8 cellular contexts compared by ENCODE assay signal in genomic region chr15:63348392-63348791, GRCh38. TPM values are rescaled to one million over a fixed set of nuclear protein-coding genes. Genes with fewer than 3 reads are reported as not detected.
DNase-seq lines count a peak whose midpoint lies in the region; ATAC-seq, FAIRE-seq and TF ChIP-seq lines count a peak whose summit lies in the region.

No MANE protein-coding gene starts in this region.

- FAIRE-seq in K562 (lab: Jason Lieb, UNC): no peak

- H3K9me1 ChIP-seq in K562 (ENCODE audit: control insufficient read depth, insufficient read depth, low read length): no peaks in the 10 kb centered on the region

- no peak for TF ChIP-seq CTCF in K562 (IDR thresholded peaks at IDR 0.05 in 2 of 3, conservative IDR thresholded peaks at IDR 0.05 in 1 of 3; ENCODE audit: insufficient read depth in 2 of 3, low read depth in 1 of 3, low read length in 3 of 3)

- H3K79me2 ChIP-seq in K562 (ENCODE audit: control insufficient read depth, insufficient read depth, low read length): no peaks in the 10 kb centered on the region

- in situ Hi-C loops in K562 (cut with MboI): no loop called here

- no peak overlapping the region for H2AFZ ChIP-seq in K562 (ENCODE audit: low read depth, low read length)

- no peak for TF ChIP-seq POLR2A in K562 (conservative IDR thresholded peaks at IDR 0.05)

- no peak overlapping the region for H3K4me3 ChIP-seq in K562

- no peak for TF ChIP-seq RAD21 in K562 (CRISPR knock-in tag; conservative IDR thresholded peaks at IDR 0.05 in 1 of 2, IDR thresholded peaks at IDR 0.05 in 1 of 2)

- H3K9ac ChIP-seq in K562 (ENCODE audit: insufficient read depth in 1 of 2, low read depth in 2 of 2, low read length in 2 of 2): no peak overlapping the region

- no peaks in the 10 kb centered on the region for H3K36me3 ChIP-seq in K562 (ENCODE audit: control insufficient read depth, insufficient read depth, low read length)

- intact Hi-C loops in K562 (cut with micrococcal nuclease): no loop called here

- H3K4me3 Mint-ChIP-seq in T-cell: no peak overlapping the region

- ATAC-seq in K562: no peak
- no peak for ATAC-seq in T-cell (replicated peaks in 1 of 4)

- H3K4me2 ChIP-seq in K562 (ENCODE audit: insufficient read depth, low read length): no peak overlapping the region

- no peaks in the 10 kb centered on the region for H3K9me3 ChIP-seq in K562 (replicated peaks; ENCODE audit: control insufficient read depth, insufficient read depth, low read depth, low read length)

- TF ChIP-seq EP300 in K562 (IDR thresholded peaks at IDR 0.05; ENCODE audit: low read length): no peak

- CTCF ChIA-PET in K562 (lab: Yijun Ruan, JAX; ENCODE audit: low intra/inter-chr PET ratio): no interaction called here
- CTCF ChIA-PET in T-cell (lab: Charles Lee): no interaction called here

- no peak overlapping the region for H3K27ac ChIP-seq in K562 (ENCODE audit: extremely low read depth, low read depth, low read length)

- no peak overlapping the region for H3K27ac Mint-ChIP-seq in T-cell

- H3K4me1 ChIP-seq in K562 (replicated peaks in 1 of 2; ENCODE audit: control insufficient read depth in 2 of 2, insufficient read depth in 2 of 2, low read length in 2 of 2): peaks cover 11 to 16% of the 10 kb centered on the region in 2 experiments

- no peaks in the 10 kb centered on the region for H3K36me3 Mint-ChIP-seq in T-cell

- no peaks in the 10 kb centered on the region for H3K27me3 ChIP-seq in K562 (ENCODE audit: control insufficient read depth in 2 of 2, insufficient read depth in 2 of 2, low read length in 2 of 2)

- H3K4me1 Mint-ChIP-seq in T-cell: no peaks in the 10 kb centered on the region

- POLR2A ChIA-PET in K562 (lab: Yijun Ruan, JAX) (interaction anchor here (0.6 to 1.2 kb wide), 5 partner anchors 12 to 1114 kb away, joined by 3 to 5 read pairs (median 3); no protein-coding TSS in a partner anchor), T-cell (lab: Charles Lee) (no interaction called here)

- DNase-seq in A172 (ENCODE audit: low spot score) (peak; percentile 62), LHCN-M2 (ENCODE audit: low read depth) (peak; percentile 77), K562 (ENCODE audit: extremely low read depth in 1 of 4, low spot score in 3 of 4) (no peak), kidney glomerular epithelial cell (lab: John Stamatoyannopoulos, UW) (peak; percentile 70), ureter (ENCODE audit: low spot score) (peak; percentile 87), T-cell (no peak), islet precursor cell (no peak)
- no peak for DNase-seq in activated CD4-positive, alpha-beta T cell treated with anti-CD3 and anti-CD28 coated beads for 1 hour

- peaks cover 3 to 8% of the 10 kb centered on the region in 2 donors for H3K27me3 Mint-ChIP-seq in T-cell

- H3K9me3 Mint-ChIP-seq in T-cell: no peaks in the 10 kb centered on the region

- 47% methylated on average over 7 of the region's 7 CpGs for WGBS in K562 (ENCODE audit: insufficient coverage, low coverage, missing lambda C conversion rate)

- no TSS peak for BruUV-seq in K562 (replicated peaks; lab: Mats Ljungman, UMichigan)

- H4K20me1 ChIP-seq in K562 (replicated peaks; ENCODE audit: control insufficient read depth, insufficient read depth, low read length): no peaks in the 10 kb centered on the region

TF ChIP-seq in K562, 482 proteins besides CTCF, POLR2A, EP300 and RAD21:
- TF ChIP-seq ARID1B (IDR thresholded peaks at IDR 0.05) (no peak), ZNF75A (CRISPR knock-in tag; IDR thresholded peaks at IDR 0.05) (0 out of 2 replicates have a peak, but pooled peaks have one; percentile 61), REST (CRISPR knock-in tag; IDR thresholded peaks at IDR 0.05; ENCODE audit: low read depth) (no peak)

RNA-seq across cellular contexts. Expression of gene CA12, which starts 33.3 kb away (rescaled TPM):
- total RNA-seq in A172 (2014; rRNA removed; shearing (Covaris generic)): 0.45 and 1.3 TPM in 2 replicates
- 4.9 and 5.2 TPM in 2 replicates for total RNA-seq in LHCN-M2 (2014; rRNA removed)
- polyA plus RNA-seq in LHCN-M2 (2012): 0.84 TPM
- 0.25 and 0.33 TPM in 2 replicates for total RNA-seq in K562 (2011; cell fraction: chromatin; rRNA removed; ENCODE audit: low replicate concordance)
- not detected in 2 replicates for total RNA-seq in K562 (2011; cell fraction: nucleolus; rRNA removed)
- not detected in 2 replicates for total RNA-seq in K562 (2011; cell fraction: nucleoplasm; rRNA removed)
- 0.16 and 0.18 TPM in 2 replicates for total RNA-seq in K562 (2014; rRNA removed)
- 0.07 and 0.13 TPM in 2 replicates for total RNA-seq in K562 (2014; rRNA removed; fragmentation: Illumina TruSeq; extraction: Trizol)
- total RNA-seq in K562 (2015; rRNA removed; fragmentation: Illumina TruSeq; extraction: Trizol): 0.22 and 0.23 TPM in 2 replicates
- 0.07 and 0.09 TPM in 2 replicates for total RNA-seq in K562 (2021)
- 0.01 and 0.05 TPM in 2 replicates for polyA plus RNA-seq in K562 (2011; rRNA removed)
- polyA plus RNA-seq in K562 (2011; cell fraction: cytosol; rRNA removed): 0.09 TPM in 1 of 2 replicates, not detected in the other
- 0.11 and 0.42 TPM in 2 replicates for polyA plus RNA-seq in K562 (2011; cell fraction: nucleus; rRNA removed)
- 0.72 and 5.0 TPM in 2 replicates for polyA plus RNA-seq in K562 (2012)
- polyA plus RNA-seq in K562 (2014; fragmentation: Illumina TruSeq; extraction: Trizol): 0.19 and 0.47 TPM in 2 replicates
- under 1 TPM in 1 of 2 experiments, not detected in 1; 0.11 TPM for polyA plus RNA-seq in K562 (2014; fragmentation: Nextera tagmentation; extraction: Ambion mirVana)
- polyA plus RNA-seq in K562 (2014; rRNA removed): 0.78 and 0.89 TPM in 2 replicates
- 0.04 and 0.12 TPM in 2 replicates for polyA minus RNA-seq in K562 (2011; rRNA and poly(A)+ RNA removed)
- polyA minus RNA-seq in K562 (2011; cell fraction: cytosol; rRNA and poly(A)+ RNA removed): not detected in 2 replicates
- polyA minus RNA-seq in K562 (2011; cell fraction: nucleus; rRNA and poly(A)+ RNA removed): 0.11 TPM in 1 of 2 replicates, not detected in the other
- total RNA-seq in ureter: 114 TPM
- under 1 TPM in 3 of 5 donors, not detected in 2; 0.12 to 0.51 (median 0.30) TPM for total RNA-seq in T-cell

Comparison
In these comparisons a context has a peak if more than half of its experiments do, and no peak if none do; other contexts are left out.
1. DNase-seq: peak in A172 (single experiment), LHCN-M2 (single experiment), kidney glomerular epithelial cell (single experiment) and ureter (single experiment); none in K562 (0 of 4), activated CD4-positive, alpha-beta T cell treated with anti-CD3 and anti-CD28 coated beads for 1 hour (single experiment), T-cell (0 of 34) and islet precursor cell (single experiment).
2. RNA of gene CA12, which starts 33.3 kb away (total RNA-seq): 114 TPM in ureter (single experiment); 4.9 to 5.2 TPM in LHCN-M2, 0.45 to 1.3 TPM in A172, 0.07 to 0.33 TPM in K562 and 0.12 to 0.51 TPM in T-cell; every median in the first group is over 10 times any median in the second.